ENCODE assay signal across 21 cellular contexts in the genomic region with DNA sequence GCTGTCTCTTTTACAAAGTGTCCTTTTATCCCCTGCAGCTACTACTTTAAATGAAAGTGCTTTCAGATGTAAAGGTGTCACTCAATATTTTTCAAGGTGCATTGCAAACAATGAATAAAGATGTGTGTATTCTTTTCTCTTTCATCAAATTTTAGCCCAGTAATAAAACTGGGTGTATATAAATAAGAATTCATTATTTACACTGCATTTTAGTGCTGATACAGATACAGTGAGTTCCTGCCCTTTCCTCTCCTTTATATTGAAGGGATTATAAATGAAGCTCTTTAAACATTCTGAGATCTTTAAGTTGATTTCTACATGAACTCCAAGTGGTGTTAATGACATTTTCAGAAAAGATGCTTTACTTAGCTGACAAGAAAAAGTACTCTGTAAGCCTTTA.
"Had no signal": no experiment of that assay in that cellular context is flagged by ENCODE, and none has a peak within 500 bp of the region (broad histone marks: within the 10 kb centered on the region; RNA-seq: fewer than 3 reads in every experiment).

No MANE protein-coding gene starts in this region.

- H3K27ac ChIP-seq: coronary artery, dorsolateral prefrontal cortex, esophagus muscularis mucosa, foreskin keratinocyte, gastroesophageal sphincter, heart left ventricle, hepatocyte, left lung, lower lobe of right lung had no signal

- H2AFZ ChIP-seq: hepatocyte had no signal

- H3K4me2 ChIP-seq: hepatocyte had no signal

- H3K27me3 ChIP-seq: dorsolateral prefrontal cortex, esophagus muscularis mucosa, foreskin keratinocyte, gastroesophageal sphincter, heart left ventricle, hepatocyte, left lung had no signal

- ATAC-seq: foreskin keratinocyte, gastroesophageal sphincter, heart left ventricle, left ventricle myocardium superior, lower lobe of right lung, mucosa of descending colon had no signal

- H3K79me2 ChIP-seq: hepatocyte had no signal

- H3K9me3 ChIP-seq: esophagus muscularis mucosa, gastroesophageal sphincter, heart left ventricle, lower lobe of right lung, mucosa of descending colon had no signal

- H3K4me3 ChIP-seq: coronary artery, dorsolateral prefrontal cortex, esophagus muscularis mucosa, gastroesophageal sphincter, heart left ventricle, hepatocyte, left lung, lower lobe of right lung, mucosa of descending colon had no signal

- DNase-seq: dermis blood vessel endothelial cell; dorsolateral prefrontal cortex; effector CD4-positive, alpha-beta T cell; effector memory CD4-positive, alpha-beta T cell; foreskin keratinocyte; heart left ventricle; hypothalamus; immature natural killer cell; islet precursor cell; kidney; kidney glomerular epithelial cell; left lung; left ventricle myocardium superior; lower lobe of right lung; mesenchymal stem cell; mucosa of descending colon; naive B cell had no signal

- H3K36me3 ChIP-seq: esophagus muscularis mucosa, gastroesophageal sphincter, heart left ventricle, left lung, lower lobe of right lung had no signal
